Comparison of ENCODE assay signal across 8 cellular contexts in the genomic region with DNA sequence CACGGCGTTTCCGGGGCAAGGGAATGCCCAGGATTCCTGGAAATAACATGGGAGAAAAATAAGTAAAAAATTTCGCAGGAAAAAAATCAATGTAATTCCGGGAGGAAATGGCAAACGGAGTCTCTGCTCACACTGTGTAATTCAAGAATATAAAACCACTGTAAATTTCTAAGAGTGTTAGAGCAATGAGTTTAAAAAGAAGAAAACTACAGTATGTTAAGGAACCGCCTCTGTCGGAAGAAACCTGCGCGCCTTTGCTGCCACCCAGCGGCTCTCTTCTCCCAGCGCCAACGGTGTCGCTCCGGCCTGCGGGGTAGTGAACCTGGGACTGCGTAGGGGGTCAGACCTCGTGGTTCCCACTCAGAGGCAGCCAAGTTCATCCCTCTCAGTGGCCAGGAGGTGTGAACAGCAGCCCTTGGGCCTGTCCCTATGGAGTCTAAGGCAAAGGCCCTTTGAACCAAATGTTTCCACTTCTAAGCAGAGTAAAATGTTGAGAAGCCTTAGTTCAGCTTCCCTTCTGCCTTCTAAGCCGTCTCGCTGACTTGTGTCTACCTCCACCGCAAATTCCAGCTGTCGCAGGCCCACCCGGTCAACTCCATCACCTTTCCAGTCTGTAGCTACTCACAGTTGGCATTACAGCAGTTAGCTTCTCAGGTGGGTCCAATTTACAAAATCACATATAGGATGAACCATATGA. TPM values are rescaled to one million over a fixed set of nuclear protein-coding genes. Genes with fewer than 3 reads are reported as not detected.
A peak's percentile ranks its signal among the peaks of the same experiment; 100 is the strongest.
DNase-seq lines count a peak whose midpoint lies in the region; ATAC-seq and TF ChIP-seq lines count a peak whose summit lies in the region.

No MANE protein-coding gene starts in this region.

- POLR2A ChIA-PET in CD4-positive, alpha-beta memory T cell (lab: Charles Lee; ENCODE audit: partially characterized antibody) = interaction anchor here (0.8 to 2.0 kb wide), 7 partner anchors 9 to 93 kb away, joined by 3 to 8 read pairs (median 4); partner anchors contain the start of genes PIGB, PIGBOS1 and RSL24D1
- POLR2A ChIA-PET in activated CD8-positive, alpha-beta T cell treated with anti-CD3 and anti-CD28 coated beads for 36 hours (lab: Charles Lee) = interaction anchor here (0.7 to 1.4 kb wide), 6 partner anchors 11 to 93 kb away, joined by 3 to 6 read pairs (median 4); no protein-coding TSS in a partner anchor

- no peaks in the 10 kb centered on the region for H3K36me3 ChIP-seq in CD4-positive, alpha-beta memory T cell (ENCODE audit: insufficient read depth, low read length)
- H3K36me3 ChIP-seq in ectodermal cell (ENCODE audit: control insufficient read depth, insufficient read depth, low read length) = no peaks in the 10 kb centered on the region

- H3K27me3 ChIP-seq in CD4-positive, alpha-beta memory T cell (ENCODE audit: insufficient read depth, low read length) = no peaks in the 10 kb centered on the region
- H3K27me3 ChIP-seq in ectodermal cell (ENCODE audit: control insufficient read depth, insufficient read depth, low read length, poor library complexity, severe bottlenecking) = peaks cover 12% of the 10 kb centered on the region

- no peaks in the 10 kb centered on the region for H3K27me3 Mint-ChIP-seq in CD4-positive, alpha-beta memory T cell
- no peaks in the 10 kb centered on the region for H3K27me3 Mint-ChIP-seq in activated CD8-positive, alpha-beta T cell treated with anti-CD3 and anti-CD28 coated beads for 36 hours

- H3K4me3 ChIP-seq in CD4-positive, alpha-beta memory T cell (ENCODE audit: low read length in 2 of 2) = peak overlapping the region; percentile 66 to 85
- peak overlapping the region; percentile 50 for H3K4me3 ChIP-seq in ectodermal cell (ENCODE audit: insufficient read depth, low read depth, low read length)

- peak; percentile 90 for TF ChIP-seq CTCF in activated CD8-positive, alpha-beta T cell treated with anti-CD3 and anti-CD28 coated beads for 36 hours (IDR thresholded peaks at IDR 0.05)

- peaks cover 37% of the 10 kb centered on the region for H3K4me1 ChIP-seq in CD4-positive, alpha-beta memory T cell (ENCODE audit: insufficient read depth, low read length)
- H3K4me1 ChIP-seq in ectodermal cell (ENCODE audit: control insufficient read depth, insufficient read depth, low read length) = no peaks in the 10 kb centered on the region

- intact Hi-C loops in CD4-positive, alpha-beta memory T cell (cut with micrococcal nuclease) = loop anchor here (1.0 to 2.0 kb wide), 8 partner anchors 11 to 149 kb away; partner anchors contain the start of genes PIGB and PIGBOS1
- intact Hi-C loops in activated CD8-positive, alpha-beta T cell treated with anti-CD3 and anti-CD28 coated beads for 36 hours (cut with micrococcal nuclease) = loop anchor here (1.0 kb wide), 3 partner anchors 69 to 93 kb away; no protein-coding TSS in a partner anchor

- peak overlapping the region; percentile 88 to 96 (median 93) for H3K4me3 Mint-ChIP-seq in CD4-positive, alpha-beta memory T cell
- peak overlapping the region; percentile 90 for H3K4me3 Mint-ChIP-seq in activated CD8-positive, alpha-beta T cell treated with anti-CD3 and anti-CD28 coated beads for 36 hours

- H3K27ac ChIP-seq in CD4-positive, alpha-beta memory T cell (ENCODE audit: low read depth, low read length) = peak overlapping the region; percentile 96
- H3K27ac ChIP-seq in ectodermal cell (ENCODE audit: insufficient read depth, low read depth, low read length, poor library complexity, severe bottlenecking) = no peak overlapping the region

- ATAC-seq in GM19455 (IDR thresholded peaks at IDR 0.05; ENCODE audit: unreplicated experiment) = peak; percentile 82
- peak; percentile 71 for ATAC-seq in HG03571 (IDR thresholded peaks at IDR 0.05; ENCODE audit: unreplicated experiment)
- ATAC-seq in activated CD8-positive, alpha-beta T cell treated with anti-CD3 and anti-CD28 coated beads for 36 hours = peak; percentile 76

- H3K27ac Mint-ChIP-seq in CD4-positive, alpha-beta memory T cell = peak overlapping the region; percentile 87 to 96 (median 95)
- H3K27ac Mint-ChIP-seq in activated CD8-positive, alpha-beta T cell treated with anti-CD3 and anti-CD28 coated beads for 36 hours = peak overlapping the region; percentile 92

- H3K9me3 Mint-ChIP-seq in CD4-positive, alpha-beta memory T cell = no peaks in the 10 kb centered on the region
- H3K9me3 Mint-ChIP-seq in activated CD8-positive, alpha-beta T cell treated with anti-CD3 and anti-CD28 coated beads for 36 hours = no peaks in the 10 kb centered on the region

- DNase-seq in CD4-positive, alpha-beta memory T cell = peak; percentile 80 to 84 (median 82)
- DNase-seq in NCI-H748 treated with DMSO at 0.1 percent for 48 hours (lab: John Stamatoyannopoulos, UW) (peak; percentile 54), lung microvascular endothelial cell (ENCODE audit: low read depth in 2 of 2) (peak; percentile 83 to 88)
- peak; percentile 93 for DNase-seq in activated CD8-positive, alpha-beta T cell treated with anti-CD3 and anti-CD28 coated beads for 36 hours
- DNase-seq in stimulated activated CD4-positive, alpha-beta T cell treated with anti-CD3 and anti-CD28 coated beads, TNF-alpha, amount 100 ng/mL, for 4 hours (ENCODE audit: low read depth in 3 of 3) = peak; percentile 69 to 80 (median 76)

- peaks cover 26 to 50% (median 31%) of the 10 kb centered on the region in 4 donors for H3K4me1 Mint-ChIP-seq in CD4-positive, alpha-beta memory T cell
- H3K4me1 Mint-ChIP-seq in activated CD8-positive, alpha-beta T cell treated with anti-CD3 and anti-CD28 coated beads for 36 hours (ENCODE audit: low read depth) = peaks cover 21% of the 10 kb centered on the region

- WGBS in ectodermal cell, 2 experiments = 21% methylated on average over 23 of the region's 23 CpGs

- peaks cover 7 to 17% of the 10 kb centered on the region in 2 donors for H3K36me3 Mint-ChIP-seq in CD4-positive, alpha-beta memory T cell
- H3K36me3 Mint-ChIP-seq in activated CD8-positive, alpha-beta T cell treated with anti-CD3 and anti-CD28 coated beads for 36 hours (ENCODE audit: low read depth) = peaks cover 34% of the 10 kb centered on the region

- no peaks in the 10 kb centered on the region for H3K9me3 ChIP-seq in CD4-positive, alpha-beta memory T cell (ENCODE audit: control insufficient read depth in 1 of 2, low read length in 2 of 2)
- no peaks in the 10 kb centered on the region for H3K9me3 ChIP-seq in ectodermal cell (ENCODE audit: control insufficient read depth, low read length)

- CTCF ChIA-PET in CD4-positive, alpha-beta memory T cell (lab: Charles Lee; ENCODE audit: partially characterized antibody) = interaction anchor here (0.8 to 5.0 kb wide), 23 partner anchors 8 to 261 kb away, joined by 3 to 159 read pairs (median 5); partner anchors contain the start of genes PIGB, PIGBOS1 and RSL24D1
- CTCF ChIA-PET in activated CD8-positive, alpha-beta T cell treated with anti-CD3 and anti-CD28 coated beads for 36 hours (lab: Charles Lee) = interaction anchor here (0.8 to 4.1 kb wide), 20 partner anchors 8 to 149 kb away, joined by 3 to 59 read pairs (median 4); partner anchors contain the start of genes PIGB, PIGBOS1 and RSL24D1

RNA-seq across cellular contexts. Expression of gene RAB27A, which starts 0.9 kb away (rescaled TPM):
- 10 to 100 TPM; 44.6 to 52.5 TPM for total RNA-seq in CD4-positive, alpha-beta memory T cell
- 10 to 100 TPM; 52.1 to 55.7 TPM for polyA plus RNA-seq in CD4-positive, alpha-beta memory T cell
- 100 to 1,000 TPM; 122 to 125 TPM for total RNA-seq in activated CD8-positive, alpha-beta T cell treated with anti-CD3 and anti-CD28 coated beads for 36 hours
- polyA plus RNA-seq in ectodermal cell (2013, experiment 1 of 4) = 8.4 TPM
- polyA plus RNA-seq in ectodermal cell (2013, experiment 2 of 4) = 7.0 TPM
- polyA plus RNA-seq in ectodermal cell (2013, experiment 3 of 4) = 5.0 TPM
- polyA plus RNA-seq in ectodermal cell (2013, experiment 4 of 4) = 6.0 TPM
- total RNA-seq in lung microvascular endothelial cell = 6.1 and 9.5 TPM in 2 replicates

RNA-seq across cellular contexts. Expression of gene PIGBOS1, which starts 28.4 kb away (rescaled TPM):
- total RNA-seq in CD4-positive, alpha-beta memory T cell = 10 to 100 TPM; 14.1 to 20.3 TPM
- polyA plus RNA-seq in CD4-positive, alpha-beta memory T cell = 10 to 100 TPM; 27.8 to 37.8 TPM
- total RNA-seq in activated CD8-positive, alpha-beta T cell treated with anti-CD3 and anti-CD28 coated beads for 36 hours = 10 to 100 TPM; 10.5 to 13.2 TPM
- polyA plus RNA-seq in ectodermal cell (2013, experiment 1 of 4) = 20.4 TPM
- polyA plus RNA-seq in ectodermal cell (2013, experiment 2 of 4) = 17.8 TPM
- polyA plus RNA-seq in ectodermal cell (2013, experiment 3 of 4) = 20.6 TPM
- polyA plus RNA-seq in ectodermal cell (2013, experiment 4 of 4) = 22.3 TPM
- 4.1 and 7.7 TPM in 2 replicates for total RNA-seq in lung microvascular endothelial cell

RNA-seq across cellular contexts. Expression of gene PIGB, which starts 28.5 kb away (rescaled TPM):
- total RNA-seq in CD4-positive, alpha-beta memory T cell = 10 to 100 TPM; 26.4 to 28.6 TPM
- 10 to 100 TPM; 13.0 to 18.7 TPM for polyA plus RNA-seq in CD4-positive, alpha-beta memory T cell
- 10 to 100 TPM; 14.0 to 17.5 TPM for total RNA-seq in activated CD8-positive, alpha-beta T cell treated with anti-CD3 and anti-CD28 coated beads for 36 hours
- 13.8 TPM for polyA plus RNA-seq in ectodermal cell (2013, experiment 1 of 4)
- polyA plus RNA-seq in ectodermal cell (2013, experiment 2 of 4) = 16.3 TPM
- 14.6 TPM for polyA plus RNA-seq in ectodermal cell (2013, experiment 3 of 4)
- polyA plus RNA-seq in ectodermal cell (2013, experiment 4 of 4) = 12.7 TPM
- 6.5 and 7.6 TPM in 2 replicates for total RNA-seq in lung microvascular endothelial cell
